In genomic region chr12:119423285-119423684, GRCh38 we compare ENCODE assay signal across 1 cellular context.
TF ChIP-seq lines count a peak whose summit lies in the region.

No MANE protein-coding gene starts in this region.

TF ChIP-seq in H1, 55 proteins besides CTCF, POLR2A, EP300 and RAD21:
- TF ChIP-seq TBP (IDR thresholded peaks at IDR 0.05; ENCODE audit: low read depth, low read length), result peak; percentile 54; the same call in 1 of the 2 replicates
- no peak for TF ChIP-seq HDAC2 (IDR thresholded peaks at IDR 0.05; ENCODE audit: borderline replicate concordance in 1 of 2, low read depth in 2 of 2, low read length in 2 of 2)
- TF ChIP-seq NANOG (IDR thresholded peaks at IDR 0.05; ENCODE audit: insufficient read depth, low read depth, low read length, poor library complexity, severe bottlenecking), result no peak
- peak; percentile 99 for TF ChIP-seq TAF7 (optimal IDR thresholded peaks at IDR 0.05; ENCODE audit: borderline replicate concordance, low read depth, low read length)
- TF ChIP-seq TAF1 (IDR thresholded peaks at IDR 0.05; ENCODE audit: low read depth, low read length), result peak; percentile 40; the same call in 1 of the 2 replicates
- TF ChIP-seq SP1 (IDR thresholded peaks at IDR 0.05; ENCODE audit: low read depth, low read length), result 0 out of 2 replicates have a peak, but pooled peaks have one; percentile 14
- peak; percentile 77; the same call in 1 of the 2 replicates for TF ChIP-seq POLR2AphosphoS5 (IDR thresholded peaks at IDR 0.05; ENCODE audit: low read depth, low read length)
- TF ChIP-seq FOSL1 (IDR thresholded peaks at IDR 0.05; ENCODE audit: insufficient read depth, low read depth, low read length), result no peak
- no peak for TF ChIP-seq HDAC6 (IDR thresholded peaks at IDR 0.05; ENCODE audit: low read depth, low read length)
- peak; percentile 78 for TF ChIP-seq SIX5 (IDR thresholded peaks at IDR 0.05; ENCODE audit: low read depth, low read length)
- TF ChIP-seq SIN3A (conservative IDR thresholded peaks at IDR 0.05 in 1 of 2, IDR thresholded peaks at IDR 0.05 in 1 of 2; ENCODE audit: low read depth in 1 of 2, low read length in 2 of 2), result no peak
- peak; percentile 35; the same call in 1 of the 2 replicates for TF ChIP-seq YY1 (IDR thresholded peaks at IDR 0.05; ENCODE audit: low read depth, low read length)
- TF ChIP-seq JUN (IDR thresholded peaks at IDR 0.05; ENCODE audit: low read depth, low read length), result no peak
